ENCODE assay signal across 9 cellular contexts in genomic region chr3:169968224-169968623, GRCh38. TPM values are rescaled to one million over a fixed set of nuclear protein-coding genes. Genes with fewer than 3 reads are reported as not detected.
DNase-seq lines count a peak whose midpoint lies in the region; ATAC-seq and TF ChIP-seq lines count a peak whose summit lies in the region.
"Had no signal": no experiment of that assay in that cellular context is flagged by ENCODE, and none has a peak within 500 bp of the region (broad histone marks: within the 10 kb centered on the region; RNA-seq: fewer than 3 reads in every experiment).

No MANE protein-coding gene starts in this region.

- H3K27me3 Mint-ChIP-seq in osteocyte (ENCODE audit: unreplicated experiment), result peaks cover 4% of the 10 kb centered on the region

- DNase-seq in GM06990 (ENCODE audit: extremely low read depth, insufficient read length) (no peak), PC-3 (no peak), epithelial cell of esophagus (ENCODE audit: low read depth) (no peak), osteocyte (ENCODE audit: extremely low spot score, unreplicated experiment) (no peak), NCI-H146 treated with DMSO at 0.1 percent for 48 hours (lab: John Stamatoyannopoulos, UW; ENCODE audit: unreplicated experiment) (no peak), NCI-H2227 treated with DMSO at 0.1 percent for 48 hours (lab: John Stamatoyannopoulos, UW) (no peak), NCI-H187 (lab: John Stamatoyannopoulos, UW) (no peak)
- DNase-seq in central memory CD4-positive, alpha-beta T cell, result no peak
- DNase-seq: NCI-H146 had no signal

- intact Hi-C loops in PC-3 (cut with micrococcal nuclease), result no loop called here

- peak overlapping the region; percentile 86 for H3K9ac ChIP-seq in PC-3 (ENCODE audit: low read length)

- TF ChIP-seq CTCF in GM06990 (IDR thresholded peaks at IDR 0.05; ENCODE audit: insufficient read depth, low read length, poor library complexity, severe bottlenecking), result no peak
- no peak for TF ChIP-seq CTCF in PC-3 (conservative IDR thresholded peaks at IDR 0.05; ENCODE audit: low read depth, low read length)
- no peak for TF ChIP-seq CTCF in epithelial cell of esophagus (IDR thresholded peaks at IDR 0.05; ENCODE audit: insufficient read depth, low read depth, low read length, missing control alignments)
- no peak for TF ChIP-seq CTCF in osteocyte (IDR thresholded peaks at IDR 0.05)

- H4K20me1 ChIP-seq in PC-3 (ENCODE audit: low read length), result peaks cover 28% of the 10 kb centered on the region

- peak overlapping the region; percentile 93 for H3K4me3 Mint-ChIP-seq in osteocyte (ENCODE audit: unreplicated experiment)

- H3K27ac ChIP-seq in PC-3 (ENCODE audit: low read length), result no peak overlapping the region

- H3K9me3 ChIP-seq in PC-3 (ENCODE audit: low read length), result no peaks in the 10 kb centered on the region

- H3K4me3 ChIP-seq in GM06990 (replicated peaks; ENCODE audit: low read depth, low read length) (peak overlapping the region; percentile 59), PC-3 (ENCODE audit: low read length) (peak overlapping the region; percentile 75), epithelial cell of esophagus (ENCODE audit: low read length) (peak overlapping the region; percentile 10)

- H3K79me2 ChIP-seq in PC-3 (ENCODE audit: low read length), result peaks cover 71% of the 10 kb centered on the region

- CTCF ChIA-PET in PC-3 (lab: Charles Lee), result no interaction called here

- no peak overlapping the region for H2AFZ ChIP-seq in PC-3 (ENCODE audit: low read length)

- no peaks in the 10 kb centered on the region for H3F3A ChIP-seq in PC-3 (ENCODE audit: low read length, unreplicated experiment)

- no TSS peak for BruUV-seq in PC-3 (replicated peaks; lab: Mats Ljungman, UMichigan)

- no peaks in the 10 kb centered on the region for H3K36me3 ChIP-seq in GM06990 (ENCODE audit: control insufficient read depth, insufficient read depth, low read length)
- H3K36me3 ChIP-seq in PC-3 (ENCODE audit: low read depth, low read length), result peaks cover 8% of the 10 kb centered on the region; the same call in 1 of the 2 replicates

- no peaks in the 10 kb centered on the region for H3K27me3 ChIP-seq in GM06990 (replicated peaks; ENCODE audit: control insufficient read depth, insufficient read depth, low read length)
- no peaks in the 10 kb centered on the region for H3K27me3 ChIP-seq in PC-3 (ENCODE audit: low read length)

- H3K4me1 Mint-ChIP-seq in osteocyte (ENCODE audit: unreplicated experiment), result peaks cover 44% of the 10 kb centered on the region

- peaks cover 4% of the 10 kb centered on the region for H3K36me3 Mint-ChIP-seq in osteocyte (ENCODE audit: unreplicated experiment)

- H3K4me2 ChIP-seq in PC-3 (ENCODE audit: low read length), result peak overlapping the region; percentile 94

- no peaks in the 10 kb centered on the region for H3K9me2 ChIP-seq in PC-3 (replicated peaks; ENCODE audit: low read length)

- ATAC-seq in PC-3, result no peak

- H3K27ac Mint-ChIP-seq in osteocyte (ENCODE audit: unreplicated experiment), result no peak overlapping the region

- H3K9me3 Mint-ChIP-seq in osteocyte (ENCODE audit: unreplicated experiment), result peaks cover 5% of the 10 kb centered on the region

- POLR2A ChIA-PET in PC-3 (lab: Charles Lee; ENCODE audit: unreplicated experiment), result no interaction called here

- H3K4me1 ChIP-seq in PC-3 (ENCODE audit: insufficient read depth, low read length), result peaks cover 15% of the 10 kb centered on the region

RNA-seq across cellular contexts. Expression of gene SEC62, which starts 1.6 kb away (rescaled TPM):
- total RNA-seq in PC-3 (2014; rRNA removed) (29.0 and 31.8 TPM in 2 replicates), osteocyte (112 and 113 TPM in 2 replicates)

RNA-seq across cellular contexts. Expression of gene SAMD7, which starts 56.9 kb away (rescaled TPM):
- total RNA-seq in PC-3 (2014; rRNA removed), result not detected in 2 replicates
- total RNA-seq in osteocyte, result not detected in 2 replicates

Comparison
In these comparisons a context has a peak if more than half of its experiments do, and no peak if none do; other contexts are left out.
1. H3K4me3 ChIP-seq: peak in every context shown above with its lines; median percentile 75 in PC-3; 59 in GM06990; 10 in epithelial cell of esophagus.